3 cellular contexts compared by ENCODE assay signal in genomic region chrX:40268126-40268525, GRCh38.
TF ChIP-seq lines count a peak whose summit lies in the region.

No MANE protein-coding gene starts in this region.

TF ChIP-seq in GM12878, 131 proteins besides CTCF, POLR2A, EP300 and RAD21:
- TF ChIP-seq RB1 (IDR thresholded peaks at IDR 0.05; ENCODE audit: borderline replicate concordance), result no peak
- TF ChIP-seq PBX3 (IDR thresholded peaks at IDR 0.05; ENCODE audit: insufficient replicate concordance, low read depth, low read length), result no peak
- no peak for TF ChIP-seq SMC3 (IDR thresholded peaks at IDR 0.05; ENCODE audit: borderline replicate concordance, low read length)
- no peak for TF ChIP-seq NBN (IDR thresholded peaks at IDR 0.05)
- TF ChIP-seq CEBPZ (IDR thresholded peaks at IDR 0.05; ENCODE audit: low read depth, low read length), result no peak
- TF ChIP-seq TBL1XR1 (IDR thresholded peaks at IDR 0.05; ENCODE audit: low read depth, low read length), result no peak
- TF ChIP-seq RCOR1 (conservative IDR thresholded peaks at IDR 0.05; ENCODE audit: low read depth, low read length), result no peak
- TF ChIP-seq SIX5 (IDR thresholded peaks at IDR 0.05; ENCODE audit: low read depth, low read length, severe bottlenecking), result no peak
- TF ChIP-seq TAF1 (IDR thresholded peaks at IDR 0.05; ENCODE audit: borderline replicate concordance, low read depth, low read length), result no peak
- no peak for TF ChIP-seq EGR1 (IDR thresholded peaks at IDR 0.05; ENCODE audit: borderline replicate concordance in 1 of 2, low read depth in 2 of 2, low read length in 2 of 2)
- TF ChIP-seq ZNF384 (IDR thresholded peaks at IDR 0.05; ENCODE audit: borderline replicate concordance, low read depth, low read length), result no peak
- TF ChIP-seq EED (IDR thresholded peaks at IDR 0.05; ENCODE audit: low read depth), result no peak

TF ChIP-seq in HepG2, 621 proteins besides CTCF, POLR2A, EP300 and RAD21:
- TF ChIP-seq ZNF3 (CRISPR knock-in tag; IDR thresholded peaks at IDR 0.05) (no peak), REPIN1 (CRISPR knock-in tag; IDR thresholded peaks at IDR 0.05; ENCODE audit: borderline replicate concordance, low read depth) (no peak), CHD2 (IDR thresholded peaks at IDR 0.05; ENCODE audit: low read depth, low read length) (no peak), ZFYVE20 (CRISPR knock-in tag; IDR thresholded peaks at IDR 0.05; ENCODE audit: borderline replicate concordance, low read depth) (no peak), NRL (CRISPR knock-in tag; IDR thresholded peaks at IDR 0.05; ENCODE audit: borderline replicate concordance) (no peak), PHF8 (CRISPR knock-in tag; IDR thresholded peaks at IDR 0.05) (no peak), ATF5 (CRISPR knock-in tag; IDR thresholded peaks at IDR 0.05; ENCODE audit: low read depth) (no peak), MTERF4 (CRISPR knock-in tag; IDR thresholded peaks at IDR 0.05) (no peak), THRA (CRISPR knock-in tag; IDR thresholded peaks at IDR 0.05; ENCODE audit: borderline replicate concordance) (no peak), ZNF224 (CRISPR knock-in tag; IDR thresholded peaks at IDR 0.05) (no peak), CERS6 (CRISPR knock-in tag; IDR thresholded peaks at IDR 0.05) (no peak)

TF ChIP-seq in GM12891, 5 proteins besides CTCF, POLR2A, EP300 and RAD21:
- TF ChIP-seq SPI1 (IDR thresholded peaks at IDR 0.05; ENCODE audit: low read depth, low read length) (no peak), POU2F2 (IDR thresholded peaks at IDR 0.05; ENCODE audit: low read depth, low read length) (no peak), TAF1 (IDR thresholded peaks at IDR 0.05; ENCODE audit: low read depth, low read length) (no peak), POLR2AphosphoS5 (IDR thresholded peaks at IDR 0.05; ENCODE audit: low read depth, low read length) (no peak), PAX5 (IDR thresholded peaks at IDR 0.05; ENCODE audit: insufficient read depth, low read length, severe bottlenecking) (no peak)
